8 cellular contexts compared by ENCODE assay signal in genomic region chr12:91381309-91381804, GRCh38.
A peak's percentile ranks its signal among the peaks of the same experiment; 100 is the strongest.
DNase-seq lines count a peak whose midpoint lies in the region; ATAC-seq, FAIRE-seq and TF ChIP-seq lines count a peak whose summit lies in the region.

No MANE protein-coding gene starts in this region.

- H3K36me3 ChIP-seq in Karpas-422 (ENCODE audit: insufficient read depth, low read length), result no peaks in the 10 kb centered on the region

- H3K4me1 ChIP-seq in Karpas-422 (ENCODE audit: low read length), result peaks cover 6% of the 10 kb centered on the region; the same call in 1 of the 2 replicates

- DNase-seq in GM04503 (ENCODE audit: low read depth) (peak; percentile 39), Karpas-422 (peak; percentile 66), frontal cortex (ENCODE audit: low spot score in 2 of 2) (peak; percentile 39 to 44), neural crest cell (ENCODE audit: low read depth, low spot score) (peak; percentile 53), HuH-7 (ENCODE audit: low spot score) (no peak), posterior vena cava (ENCODE audit: low spot score) (no peak)

- TF ChIP-seq CTCF in neural crest cell (conservative IDR thresholded peaks at IDR 0.05), result no peak

- H3K9me2 ChIP-seq in Karpas-422 (replicated peaks; ENCODE audit: insufficient read depth, low read length), result no peaks in the 10 kb centered on the region

- H3K36me3 Mint-ChIP-seq in activated T-helper 17 cell treated with anti-CD3 and anti-CD28 coated beads, Interleukin-2, amount 50 U/mL, for 72 hours (ENCODE audit: low read depth), result no peaks in the 10 kb centered on the region
- H3K36me3 Mint-ChIP-seq in neural crest cell (ENCODE audit: low read depth), result peaks cover 2% of the 10 kb centered on the region

- H3K27ac Mint-ChIP-seq in activated T-helper 17 cell treated with anti-CD3 and anti-CD28 coated beads, Interleukin-2, amount 50 U/mL, for 72 hours, result no peak overlapping the region
- H3K27ac Mint-ChIP-seq in neural crest cell (ENCODE audit: unreplicated experiment), result peak overlapping the region; percentile 76

- H3K27ac ChIP-seq in Karpas-422 (ENCODE audit: low read length), result no peak overlapping the region

- ATAC-seq in GM21576 (IDR thresholded peaks at IDR 0.05; ENCODE audit: unreplicated experiment), result peak; percentile 47
- ATAC-seq in activated T-helper 17 cell treated with anti-CD3 and anti-CD28 coated beads, Interleukin-2, amount 50 U/mL, for 72 hours (replicated peaks), result peak; percentile 69

- intact Hi-C loops in posterior vena cava (cut with DNase I), result loop anchor here in 1 of 2 donors (5.0 to 10.0 kb wide), 2 partner anchors 763 to 1191 kb away; partner anchors contain the start of gene BTG1

- H3K4me3 Mint-ChIP-seq in activated T-helper 17 cell treated with anti-CD3 and anti-CD28 coated beads, Interleukin-2, amount 50 U/mL, for 72 hours, result peak overlapping the region; percentile 75
- H3K4me3 Mint-ChIP-seq in neural crest cell, result peak overlapping the region; percentile 90

- no peaks in the 10 kb centered on the region for H3K27me3 ChIP-seq in Karpas-422 (ENCODE audit: low read length)

- H2AFZ ChIP-seq in Karpas-422 (ENCODE audit: low read length), result 0 out of 2 replicates have a peak overlapping the region, but pooled peaks have one; percentile 50

- H3K4me3 ChIP-seq in Karpas-422 (ENCODE audit: low read length), result peak overlapping the region; percentile 8; the same call in 1 of the 2 replicates

- H3K27me3 Mint-ChIP-seq in activated T-helper 17 cell treated with anti-CD3 and anti-CD28 coated beads, Interleukin-2, amount 50 U/mL, for 72 hours, result peaks cover 6% of the 10 kb centered on the region
- H3K27me3 Mint-ChIP-seq in neural crest cell (ENCODE audit: low read depth), result no peaks in the 10 kb centered on the region

- peak overlapping the region; percentile 34 for H3K4me2 ChIP-seq in Karpas-422 (ENCODE audit: low read depth, low read length, poor library complexity, severe bottlenecking)

- peaks cover 5% of the 10 kb centered on the region for H3K4me1 Mint-ChIP-seq in activated T-helper 17 cell treated with anti-CD3 and anti-CD28 coated beads, Interleukin-2, amount 50 U/mL, for 72 hours
- H3K4me1 Mint-ChIP-seq in neural crest cell, result peaks cover 57% of the 10 kb centered on the region

- no peaks in the 10 kb centered on the region for H3K79me2 ChIP-seq in Karpas-422 (ENCODE audit: low read length)

- no peaks in the 10 kb centered on the region for H3K9me3 Mint-ChIP-seq in activated T-helper 17 cell treated with anti-CD3 and anti-CD28 coated beads, Interleukin-2, amount 50 U/mL, for 72 hours
- peaks cover 3% of the 10 kb centered on the region for H3K9me3 Mint-ChIP-seq in neural crest cell

- H4K20me1 ChIP-seq in Karpas-422 (ENCODE audit: insufficient read depth, low read depth, low read length), result no peaks in the 10 kb centered on the region

- no peaks in the 10 kb centered on the region for H3K9me3 ChIP-seq in Karpas-422 (ENCODE audit: low read length)

- FAIRE-seq in frontal cortex (lab: Jason Lieb, UNC), result peak; percentile 70

- no peak overlapping the region for H3K9ac ChIP-seq in Karpas-422 (ENCODE audit: low read length)

Comparison
In these comparisons a context has a peak if more than half of its experiments do, and no peak if none do; other contexts are left out.
1. DNase-seq: peak in GM04503 (single experiment), Karpas-422 (single experiment), frontal cortex (2 of 2) and neural crest cell (single experiment); none in HuH-7 (single experiment) and posterior vena cava (single experiment).